Comparison of ENCODE assay signal across 21 cellular contexts in genomic region chr1:171623651-171624331, GRCh38. TPM values are rescaled to one million over a fixed set of nuclear protein-coding genes. Genes with fewer than 3 reads are reported as not detected.
DNase-seq lines count a peak whose midpoint lies in the region; ATAC-seq, FAIRE-seq and TF ChIP-seq lines count a peak whose summit lies in the region.
"Had no signal": no experiment of that assay in that cellular context is flagged by ENCODE, and none has a peak within 500 bp of the region (broad histone marks: within the 10 kb centered on the region; RNA-seq: fewer than 3 reads in every experiment).

No MANE protein-coding gene starts in this region.

- H3K9me3 ChIP-seq in K562 (replicated peaks; ENCODE audit: control insufficient read depth, insufficient read depth, low read depth, low read length) (no peaks in the 10 kb centered on the region), thyroid gland (no peaks in the 10 kb centered on the region)
- H3K9me3 ChIP-seq: BLaER1 had no signal

- TF ChIP-seq POLR2A in K562 (conservative IDR thresholded peaks at IDR 0.05) = no peak
- no peak for TF ChIP-seq POLR2A in thyroid gland (IDR thresholded peaks at IDR 0.05)

- no peaks in the 10 kb centered on the region for H3K27me3 ChIP-seq in GM23338 (ENCODE audit: insufficient read depth)
- peaks cover 0 to 11% of the 10 kb centered on the region in 2 experiments; a peak in 2 of 5 replicates for H3K27me3 ChIP-seq in K562 (ENCODE audit: control insufficient read depth in 2 of 2, insufficient read depth in 2 of 2, low read length in 2 of 2)
- no peaks in the 10 kb centered on the region for H3K27me3 ChIP-seq in thyroid gland
- H3K27me3 ChIP-seq: BLaER1 had no signal

- POLR2A ChIA-PET in K562 (lab: Yijun Ruan, JAX) = interaction anchor here (0.6 to 1.2 kb wide), 2 partner anchors 8 to 133 kb away, joined by 3 to 4 read pairs; no protein-coding TSS in a partner anchor

- H4K20me1 ChIP-seq in GM23338 (replicated peaks; ENCODE audit: insufficient read depth) = no peaks in the 10 kb centered on the region
- no peaks in the 10 kb centered on the region for H4K20me1 ChIP-seq in K562 (replicated peaks; ENCODE audit: control insufficient read depth, insufficient read depth, low read length)
- H4K20me1 ChIP-seq: BLaER1 had no signal

- WGBS in K562 (ENCODE audit: insufficient coverage, low coverage, missing lambda C conversion rate) = 22% methylated on average over 9 of the region's 9 CpGs
- 52 to 61% methylated on average over 9 of the region's 9 CpGs for WGBS in thyroid gland, 2 donors

- TF ChIP-seq EP300 in K562 (IDR thresholded peaks at IDR 0.05; ENCODE audit: low read length) = no peak

- no peaks in the 10 kb centered on the region for H3F3A ChIP-seq in GM23338 (replicated peaks; ENCODE audit: low read depth)

- CTCF ChIA-PET in K562 (lab: Yijun Ruan, JAX; ENCODE audit: low intra/inter-chr PET ratio) = interaction anchor here (0.7 kb wide), 1 partner anchor 1726 kb away, joined by 3 read pairs; no protein-coding TSS in a partner anchor

- no peak for ATAC-seq in GM23338
- ATAC-seq in K562 = no peak; the same call in none of the 3 replicates
- ATAC-seq: GM12878 had no signal

- H3K27ac ChIP-seq in GM23338 (ENCODE audit: low read depth) (no peak overlapping the region), K562 (ENCODE audit: extremely low read depth, low read depth, low read length) (no peak overlapping the region), thyroid gland (peak overlapping the region in 2 of 3 donors; percentile 5 to 30)
- H3K27ac ChIP-seq: BLaER1, GM23248 had no signal

- DNase-seq in GM23338 (ENCODE audit: low spot score) (peak; percentile 24), NCI-H82 treated with DMSO at 0.1 percent for 48 hours (lab: John Stamatoyannopoulos, UW; ENCODE audit: unreplicated experiment) (peak; percentile 14), K562 (ENCODE audit: extremely low read depth in 1 of 4, low spot score in 3 of 4) (no peak), thyroid gland (peak; percentile 62 to 77), NCI-H2107 treated with DMSO at 0.1 percent for 48 hours (lab: John Stamatoyannopoulos, UW; ENCODE audit: unreplicated experiment) (no peak), middle frontal gyrus (ENCODE audit: extremely low spot score, low spot score) (no peak), cerebellum (ENCODE audit: low spot score) (no peak)
- DNase-seq: 8988T; CD4-positive, alpha-beta memory T cell; DMS153; DMS79; GM23248; H7 had no signal

- FAIRE-seq in K562 (lab: Jason Lieb, UNC) = no peak
- FAIRE-seq: GM12878, HTR-8/SVneo had no signal

- H3K4me1 ChIP-seq in GM23338 (ENCODE audit: insufficient read depth) = peaks cover 19% of the 10 kb centered on the region
- H3K4me1 ChIP-seq in K562 (replicated peaks in 1 of 2; ENCODE audit: control insufficient read depth in 2 of 2, insufficient read depth in 2 of 2, low read length in 2 of 2) = peaks cover 5 to 11% of the 10 kb centered on the region in 2 experiments; a peak in 2 of 5 replicates
- H3K4me1 ChIP-seq in thyroid gland = peaks cover 16 to 23% of the 10 kb centered on the region in 2 donors
- H3K4me1 ChIP-seq: BLaER1 had no signal

- intact Hi-C loops in K562 (cut with micrococcal nuclease) (no loop called here), thyroid gland (cut with DNase I) (no loop called here)

- H3K27ac Mint-ChIP-seq in GM23338 = peak overlapping the region; percentile 78
- H3K27ac Mint-ChIP-seq: CD4-positive, alpha-beta memory T cell; IgD-negative memory B cell had no signal

- H3K9ac ChIP-seq in K562 (ENCODE audit: insufficient read depth in 1 of 2, low read depth in 2 of 2, low read length in 2 of 2) = no peak overlapping the region
- H3K9ac ChIP-seq: BLaER1, GM23248 had no signal

- H2AFZ ChIP-seq in GM23338 (peak overlapping the region; percentile 92), K562 (ENCODE audit: low read depth, low read length) (peak overlapping the region; percentile 44)
- H2AFZ ChIP-seq: GM23248 had no signal

- H3K4me2 ChIP-seq in GM23338 (no peak overlapping the region), K562 (ENCODE audit: insufficient read depth, low read length) (peak overlapping the region; percentile 40; the same call in 1 of the 2 replicates)
- H3K4me2 ChIP-seq: BLaER1 had no signal

- no peaks in the 10 kb centered on the region for H3K9me3 Mint-ChIP-seq in GM23338
- H3K9me3 Mint-ChIP-seq: CD4-positive, alpha-beta memory T cell; IgD-negative memory B cell had no signal

- no peak for TF ChIP-seq RAD21 in K562 (CRISPR knock-in tag; conservative IDR thresholded peaks at IDR 0.05 in 1 of 2, IDR thresholded peaks at IDR 0.05 in 1 of 2)

- H3K4me3 Mint-ChIP-seq in GM23338 = no peak overlapping the region
- H3K4me3 Mint-ChIP-seq: CD14-positive monocyte; CD4-positive, alpha-beta memory T cell; IgD-negative memory B cell had no signal

- no peaks in the 10 kb centered on the region for H3K36me3 Mint-ChIP-seq in GM23338 (ENCODE audit: low read depth)
- H3K36me3 Mint-ChIP-seq: CD14-positive monocyte; CD4-positive, alpha-beta memory T cell; IgD-negative memory B cell had no signal

- no TSS peak for BruUV-seq in K562 (replicated peaks; lab: Mats Ljungman, UMichigan)

- H3K4me3 ChIP-seq in GM23338 (no peak overlapping the region), K562 (no peak overlapping the region), thyroid gland (replicated peaks in 1 of 3) (no peak overlapping the region)
- H3K4me3 ChIP-seq: BLaER1, GM12878, GM23248 had no signal

- H3K79me2 ChIP-seq in GM23338 (replicated peaks; ENCODE audit: insufficient read depth) (no peaks in the 10 kb centered on the region), K562 (ENCODE audit: control insufficient read depth, insufficient read depth, low read length) (no peaks in the 10 kb centered on the region)

- H3K9me1 ChIP-seq in K562 (ENCODE audit: control insufficient read depth, insufficient read depth, low read length) = no peaks in the 10 kb centered on the region

- peaks cover 5% of the 10 kb centered on the region for H3K27me3 Mint-ChIP-seq in GM23338 (ENCODE audit: insufficient read depth, low read depth, poor library complexity)

- in situ Hi-C loops in K562 (cut with MboI) = loop anchor here (25.0 kb wide), 1 partner anchor 1086 kb away; the partner anchor contains the start of gene GORAB

- H3K4me1 Mint-ChIP-seq in GM23338 = peaks cover 18% of the 10 kb centered on the region
- H3K4me1 Mint-ChIP-seq: CD14-positive monocyte; CD4-positive, alpha-beta memory T cell had no signal

- H3K36me3 ChIP-seq in GM23338 (ENCODE audit: insufficient read depth) (no peaks in the 10 kb centered on the region), K562 (ENCODE audit: control insufficient read depth, insufficient read depth, low read length) (no peaks in the 10 kb centered on the region), thyroid gland (no peaks in the 10 kb centered on the region)
- H3K36me3 ChIP-seq: BLaER1 had no signal

- 0 out of 2 replicates have a peak, but pooled peaks cover 3% of the 10 kb centered on the region for H3K9me2 ChIP-seq in GM23338 (ENCODE audit: insufficient read depth)

- no peak for TF ChIP-seq CTCF in GM23338 (conservative IDR thresholded peaks at IDR 0.05; ENCODE audit: low read depth in 2 of 2)
- no peak for TF ChIP-seq CTCF in K562 (IDR thresholded peaks at IDR 0.05 in 2 of 3, conservative IDR thresholded peaks at IDR 0.05 in 1 of 3; ENCODE audit: insufficient read depth in 2 of 3, low read depth in 1 of 3, low read length in 3 of 3)
- TF ChIP-seq CTCF in thyroid gland (IDR thresholded peaks at IDR 0.05) = no peak

RNA-seq across cellular contexts. Expression of gene MYOCOS, which starts 1.7 kb away (rescaled TPM):
- not detected in 2 replicates for total RNA-seq in GM23338 (2014; rRNA removed; shearing (Covaris generic))
- polyA plus RNA-seq in GM23338 (2016; fragmentation: Nextera tagmentation; extraction: Ambion mirVana) (not detected in 2 replicates), K562 (2011; rRNA removed) (not detected in 2 replicates), K562 (2014; fragmentation: Illumina TruSeq; extraction: Trizol) (not detected in 2 replicates), K562 (2014; fragmentation: Nextera tagmentation; extraction: Ambion mirVana) (not detected), K562 (2014; rRNA removed) (not detected in 2 replicates)
- 0.30 TPM in 1 of 2 replicates, not detected in the other for total RNA-seq in K562 (2011; cell fraction: chromatin; rRNA removed; ENCODE audit: low replicate concordance)
- total RNA-seq in K562 (2011; cell fraction: nucleolus; rRNA removed) = not detected in 2 replicates
- 0.31 TPM in 1 of 2 replicates, not detected in the other for total RNA-seq in K562 (2011; cell fraction: nucleoplasm; rRNA removed)
- total RNA-seq in K562 (2014; rRNA removed) (not detected in 2 replicates), K562 (2014; rRNA removed; fragmentation: Illumina TruSeq; extraction: Trizol) (0.07 TPM in 1 of 2 replicates, not detected in the other), K562 (2015; rRNA removed; fragmentation: Illumina TruSeq; extraction: Trizol) (0.07 TPM in 1 of 2 replicates, not detected in the other), K562 (2021) (not detected in 2 replicates), thyroid gland (1 to 10 TPM in 1 of 4 donors, not detected in 3; 1.2 TPM), cerebellum (not detected)
- polyA plus RNA-seq in K562 (2011; cell fraction: cytosol; rRNA removed) = not detected in 2 replicates
- not detected in 2 replicates for polyA plus RNA-seq in K562 (2011; cell fraction: nucleus; rRNA removed)
- not detected in 2 replicates for polyA plus RNA-seq in K562 (2012)
- 0.07 TPM in 1 of 2 replicates, not detected in the other for polyA minus RNA-seq in K562 (2011; rRNA and poly(A)+ RNA removed)
- not detected in 2 replicates for polyA minus RNA-seq in K562 (2011; cell fraction: cytosol; rRNA and poly(A)+ RNA removed)
- polyA minus RNA-seq in K562 (2011; cell fraction: nucleus; rRNA and poly(A)+ RNA removed) = not detected in 2 replicates
- total RNA-seq: G401, GM23248, H7 had no signal
- polyA plus RNA-seq: AG04450; CD14-positive monocyte; CD4-positive, alpha-beta memory T cell; GM23248 had no signal

RNA-seq across cellular contexts. Expression of gene MYOC, which starts 28.7 kb away (rescaled TPM):
- not detected in 2 replicates for total RNA-seq in GM23338 (2014; rRNA removed; shearing (Covaris generic))
- polyA plus RNA-seq in GM23338 (2016; fragmentation: Nextera tagmentation; extraction: Ambion mirVana) (not detected in 2 replicates), K562 (2011; rRNA removed) (not detected in 2 replicates), K562 (2014; fragmentation: Illumina TruSeq; extraction: Trizol) (not detected in 2 replicates), K562 (2014; fragmentation: Nextera tagmentation; extraction: Ambion mirVana) (not detected), K562 (2014; rRNA removed) (not detected in 2 replicates)
- total RNA-seq in K562 (2011; cell fraction: chromatin; rRNA removed; ENCODE audit: low replicate concordance) = not detected in 2 replicates
- total RNA-seq in K562 (2011; cell fraction: nucleolus; rRNA removed) = not detected in 2 replicates
- not detected in 2 replicates for total RNA-seq in K562 (2011; cell fraction: nucleoplasm; rRNA removed)
- total RNA-seq in K562 (2014; rRNA removed) (not detected in 2 replicates), K562 (2014; rRNA removed; fragmentation: Illumina TruSeq; extraction: Trizol) (not detected in 2 replicates), K562 (2015; rRNA removed; fragmentation: Illumina TruSeq; extraction: Trizol) (not detected in 2 replicates), K562 (2021) (not detected in 2 replicates), thyroid gland (10 to 100 TPM; 12.9 to 43.4 (median 19.6) TPM), cerebellum (0.27 TPM)
- polyA plus RNA-seq in K562 (2011; cell fraction: cytosol; rRNA removed) = not detected in 2 replicates
- not detected in 2 replicates for polyA plus RNA-seq in K562 (2011; cell fraction: nucleus; rRNA removed)
- not detected in 2 replicates for polyA plus RNA-seq in K562 (2012)
- not detected in 2 replicates for polyA minus RNA-seq in K562 (2011; rRNA and poly(A)+ RNA removed)
- polyA minus RNA-seq in K562 (2011; cell fraction: cytosol; rRNA and poly(A)+ RNA removed) = not detected in 2 replicates
- not detected in 2 replicates for polyA minus RNA-seq in K562 (2011; cell fraction: nucleus; rRNA and poly(A)+ RNA removed)
- total RNA-seq: A673; CD4-positive, alpha-beta memory T cell; GM12878; GM23248; H7 had no signal
- polyA plus RNA-seq: AG04450; CD14-positive monocyte; CD4-positive, alpha-beta memory T cell; GM12878; GM23248; IgD-negative memory B cell had no signal

Comparison
In these comparisons a context has a peak if more than half of its experiments do, and no peak if none do; other contexts are left out.
1. DNase-seq: peak in GM23338 (single experiment), NCI-H82 treated with DMSO at 0.1 percent for 48 hours (single experiment) and thyroid gland (2 of 2); none in K562 (0 of 4), NCI-H2107 treated with DMSO at 0.1 percent for 48 hours (single experiment), middle frontal gyrus (single experiment) and cerebellum (single experiment).
2. H3K27ac ChIP-seq: peak in thyroid gland (2 of 3); none in GM23338 (single experiment) and K562 (single experiment).
3. RNA of gene MYOC, which starts 28.7 kb away (total RNA-seq): 12.9 to 43.4 TPM in thyroid gland; 0.27 TPM in cerebellum (single experiment), not detected in K562 and not detected in GM23338; every median in the first group is over 10 times any median in the second.